9 cellular contexts compared by ENCODE assay signal in genomic region chr6:152636675-152637421, GRCh38. TPM values are rescaled to one million over a fixed set of nuclear protein-coding genes. Genes with fewer than 3 reads are reported as not detected.
A peak's percentile ranks its signal among the peaks of the same experiment; 100 is the strongest.
DNase-seq lines count a peak whose midpoint lies in the region; ATAC-seq and TF ChIP-seq lines count a peak whose summit lies in the region.
"Had no signal": no experiment of that assay in that cellular context is flagged by ENCODE, and none has a peak within 500 bp of the region (broad histone marks: within the 10 kb centered on the region; RNA-seq: fewer than 3 reads in every experiment).

Gene SYNE1 (minus strand): TSS chr6:152637362. CDS start chr6:152628331, 9,031 bp downstream.

- CTCF ChIA-PET in activated CD4-positive, alpha-beta T cell treated with anti-CD3 and anti-CD28 coated beads for 36 hours (lab: Charles Lee): no interaction called here

- peaks cover 40% of the 10 kb centered on the region for H3K27me3 Mint-ChIP-seq in activated CD4-positive, alpha-beta T cell treated with anti-CD3 and anti-CD28 coated beads for 36 hours
- peaks cover 60% of the 10 kb centered on the region for H3K27me3 Mint-ChIP-seq in progenitor cell of endocrine pancreas

- DNase-seq in activated CD4-positive, alpha-beta T cell treated with anti-CD3 and anti-CD28 coated beads for 36 hours: peak; percentile 25
- DNase-seq in activated CD4-positive, alpha-beta T cell treated with anti-CD3 and anti-CD28 coated beads, Interleukin-2, amount 50 U/mL, for 1 hour: no peak
- DNase-seq in anterior cingulate cortex (lab: John Stamatoyannopoulos, UW) (peak in 40 of 58 donors; percentile 5 to 72 (median 34)), right cardiac atrium (peak; percentile 54 to 79 (median 77)), progenitor cell of endocrine pancreas (ENCODE audit: low spot score, unreplicated experiment) (peak; percentile 35), NCI-H128 (lab: John Stamatoyannopoulos, UW; ENCODE audit: unreplicated experiment) (no peak), LoVo (ENCODE audit: low spot score) (no peak)

- H3K9me3 ChIP-seq in HUES6 (ENCODE audit: control insufficient read depth, insufficient read depth, low read depth, low read length): no peaks in the 10 kb centered on the region
- no peaks in the 10 kb centered on the region for H3K9me3 ChIP-seq in right cardiac atrium (ENCODE audit: control insufficient read depth, low read length)

- H3K9me3 Mint-ChIP-seq in activated CD4-positive, alpha-beta T cell treated with anti-CD3 and anti-CD28 coated beads for 36 hours (ENCODE audit: low read depth): no peaks in the 10 kb centered on the region
- H3K9me3 Mint-ChIP-seq in progenitor cell of endocrine pancreas (ENCODE audit: low read depth): no peaks in the 10 kb centered on the region

- H3K4me3 Mint-ChIP-seq in activated CD4-positive, alpha-beta T cell treated with anti-CD3 and anti-CD28 coated beads for 36 hours: peak within 1 kb of the TSS; percentile 62
- peak within 1 kb of the TSS; percentile 73 for H3K4me3 Mint-ChIP-seq in progenitor cell of endocrine pancreas (ENCODE audit: low read depth)

- no peak for TF ChIP-seq CTCF in progenitor cell of endocrine pancreas (IDR thresholded peaks at IDR 0.05; ENCODE audit: unreplicated experiment)

- under 1% methylated on average over 78 of the region's 78 CpGs for WGBS in right cardiac atrium

- POLR2A ChIA-PET in activated CD4-positive, alpha-beta T cell treated with anti-CD3 and anti-CD28 coated beads for 36 hours (lab: Charles Lee): no interaction called here

- no peaks in the 10 kb centered on the region for H3K36me3 ChIP-seq in HUES6 (ENCODE audit: control insufficient read depth, insufficient read depth, low read length)

- H3K27ac Mint-ChIP-seq in activated CD4-positive, alpha-beta T cell treated with anti-CD3 and anti-CD28 coated beads for 36 hours: no peak within 1 kb of the TSS
- no peak within 1 kb of the TSS for H3K27ac Mint-ChIP-seq in progenitor cell of endocrine pancreas

- no peaks in the 10 kb centered on the region for H3K36me3 Mint-ChIP-seq in activated CD4-positive, alpha-beta T cell treated with anti-CD3 and anti-CD28 coated beads for 36 hours (ENCODE audit: low read depth)
- no peaks in the 10 kb centered on the region for H3K36me3 Mint-ChIP-seq in progenitor cell of endocrine pancreas (ENCODE audit: insufficient read depth)

- H3K27me3 ChIP-seq in HUES6 (ENCODE audit: control insufficient read depth, insufficient read depth, low read length) (peaks cover 53% of the 10 kb centered on the region), right cardiac atrium (ENCODE audit: control insufficient read depth, insufficient read depth) (no peaks in the 10 kb centered on the region)

- H3K27ac ChIP-seq in HUES6 (ENCODE audit: low read depth, low read length) (no peak within 1 kb of the TSS), right cardiac atrium (ENCODE audit: low read length) (peak within 1 kb of the TSS; percentile 73)
- H3K27ac ChIP-seq: epithelial cell of prostate had no signal

- intact Hi-C loops in activated CD4-positive, alpha-beta T cell treated with anti-CD3 and anti-CD28 coated beads for 36 hours (cut with DNase I, micrococcal nuclease): no loop called here
- intact Hi-C loops in right cardiac atrium (cut with DNase I): no loop called here

- peak within 1 kb of the TSS; percentile 10 for H3K9ac ChIP-seq in HUES6 (ENCODE audit: low read length)

- peaks cover 5% of the 10 kb centered on the region for H3K4me1 Mint-ChIP-seq in activated CD4-positive, alpha-beta T cell treated with anti-CD3 and anti-CD28 coated beads for 36 hours
- peaks cover 10% of the 10 kb centered on the region for H3K4me1 Mint-ChIP-seq in progenitor cell of endocrine pancreas (ENCODE audit: low read depth)

- H3K4me1 ChIP-seq in HUES6 (ENCODE audit: control insufficient read depth, insufficient read depth, low read length) (no peaks in the 10 kb centered on the region), right cardiac atrium (ENCODE audit: control insufficient read depth, insufficient read depth, low read length) (no peaks in the 10 kb centered on the region)

- ATAC-seq in activated CD4-positive, alpha-beta T cell treated with anti-CD3 and anti-CD28 coated beads for 36 hours: peak; percentile 26
- ATAC-seq in right cardiac atrium: peak; percentile 89 to 90

- H3K4me3 ChIP-seq in HUES6 (ENCODE audit: low read depth, low read length): peak within 1 kb of the TSS; percentile 67
- peak within 1 kb of the TSS; percentile 80 for H3K4me3 ChIP-seq in right cardiac atrium (ENCODE audit: low read length)

RNA-seq across cellular contexts. Expression of gene SYNE1, which starts in this region (rescaled TPM):
- total RNA-seq in activated CD4-positive, alpha-beta T cell treated with anti-CD3 and anti-CD28 coated beads for 36 hours: 10 to 100 TPM; 20.8 to 21.9 TPM
- total RNA-seq in right cardiac atrium: 100 to 1,000 TPM; 114 to 162 (median 123) TPM
- 71.7 TPM for polyA plus RNA-seq in right cardiac atrium
- 43.8 and 58.8 TPM in 2 replicates for total RNA-seq in progenitor cell of endocrine pancreas

Comparison
In these comparisons a context has a peak if more than half of its experiments do, and no peak if none do; other contexts are left out.
1. DNase-seq: peak in activated CD4-positive, alpha-beta T cell treated with anti-CD3 and anti-CD28 coated beads for 36 hours (single experiment), anterior cingulate cortex (40 of 58), right cardiac atrium (3 of 3) and progenitor cell of endocrine pancreas (single experiment); none in activated CD4-positive, alpha-beta T cell treated with anti-CD3 and anti-CD28 coated beads, Interleukin-2, amount 50 U/mL, for 1 hour (single experiment), NCI-H128 (single experiment) and LoVo (single experiment).